In genomic region chr15:78831229-78832207, GRCh38 we compare ENCODE assay signal across 1 cellular context.
TF ChIP-seq lines count a peak whose summit lies in the region.

No MANE protein-coding gene starts in this region.

TF ChIP-seq in A549, 52 proteins besides CTCF, POLR2A, EP300 and RAD21 (continued from another document):
- TF ChIP-seq MYC (IDR thresholded peaks at IDR 0.05; ENCODE audit: borderline replicate concordance, low read length) (no peak), NFE2L2 (conservative IDR thresholded peaks at IDR 0.05; ENCODE audit: low read length) (no peak), FOSB (CRISPR knock-in tag; IDR thresholded peaks at IDR 0.05) (no peak), RCOR1 (IDR thresholded peaks at IDR 0.05; ENCODE audit: low read depth, low read length) (no peak), TFCP2L1 (CRISPR knock-in tag; IDR thresholded peaks at IDR 0.05) (no peak)
TF ChIP-seq in A549: peak in this region for 0.
